8 cellular contexts compared by ENCODE assay signal in the genomic region with DNA sequence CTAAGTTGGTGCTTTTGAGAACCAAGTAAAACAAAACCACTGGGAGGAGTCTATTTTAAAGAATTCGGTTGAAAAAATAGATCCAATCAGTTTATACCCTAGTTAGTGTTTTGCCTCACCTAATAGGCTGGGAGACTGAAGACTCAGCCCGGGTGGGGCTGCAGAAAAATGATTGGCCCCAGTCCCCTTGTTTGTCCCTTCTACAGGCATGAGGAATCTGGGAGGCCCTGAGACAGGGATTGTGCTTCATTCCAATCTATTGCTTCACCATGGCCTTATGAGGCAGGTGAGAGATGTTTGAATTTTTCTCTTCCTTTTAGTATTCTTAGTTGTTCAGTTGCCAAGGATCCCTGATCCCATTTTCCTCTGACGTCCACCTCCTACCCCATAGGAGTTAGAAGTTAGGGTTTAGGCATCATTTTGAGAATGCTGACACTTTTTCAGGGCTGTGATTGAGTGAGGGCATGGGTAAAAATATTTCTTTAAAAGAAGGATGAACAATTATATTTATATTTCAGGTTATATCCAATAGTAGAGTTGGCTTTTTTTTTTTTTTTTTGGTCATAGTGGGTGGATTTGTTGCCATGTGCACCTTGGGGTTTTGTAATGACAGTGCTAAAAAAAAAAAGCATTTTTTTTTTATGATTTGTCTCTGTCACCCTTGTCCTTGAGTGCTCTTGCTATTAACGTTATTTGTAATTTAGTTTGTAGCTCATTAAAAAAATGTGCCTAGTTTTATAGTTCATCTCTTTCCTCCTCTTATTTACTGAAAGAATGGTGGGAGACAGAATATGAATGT. TPM values are rescaled to one million over a fixed set of nuclear protein-coding genes. Genes with fewer than 3 reads are reported as not detected.
DNase-seq lines count a peak whose midpoint lies in the region; ATAC-seq and TF ChIP-seq lines count a peak whose summit lies in the region.

No MANE protein-coding gene starts in this region.

- H4K8ac ChIP-seq in mesenchymal stem cell (ENCODE audit: low read length), result no peak overlapping the region

- no peak overlapping the region for H2BK15ac ChIP-seq in mesenchymal stem cell (ENCODE audit: low read depth, poor library complexity, severe bottlenecking)

- in situ Hi-C loops in brain microvascular endothelial cell (cut with HindIII; ENCODE audit: low pct_ligation_motif_present, low sequenced_read_pairs), result no loop called here

- ATAC-seq in left lobe of liver (no peak), HG03097 (IDR thresholded peaks at IDR 0.05; ENCODE audit: low FRiP score, unreplicated experiment) (no peak), HG03439 (IDR thresholded peaks at IDR 0.05; ENCODE audit: unreplicated experiment) (no peak)

- H3K27ac ChIP-seq in brain microvascular endothelial cell (peak overlapping the region; percentile 92), mesenchymal stem cell (ENCODE audit: low read length, poor library complexity, severe bottlenecking) (peak overlapping the region; percentile 84)

- no peak overlapping the region for H4K91ac ChIP-seq in mesenchymal stem cell (ENCODE audit: low read length)

- no peak overlapping the region for H2BK5ac ChIP-seq in mesenchymal stem cell (ENCODE audit: low read depth, low read length, poor library complexity, severe bottlenecking)

- H3K4me3 ChIP-seq in brain microvascular endothelial cell (ENCODE audit: low read depth, low read length) (peak overlapping the region; percentile 66), mesenchymal stem cell (ENCODE audit: insufficient read depth in 1 of 2, low read depth in 1 of 2, low read length in 2 of 2) (peak overlapping the region in 1 of 2 experiments; percentile 86)

- H3K4ac ChIP-seq in mesenchymal stem cell (ENCODE audit: low read depth in 1 of 2, low read length in 2 of 2), result no peak overlapping the region

- H2AK5ac ChIP-seq in mesenchymal stem cell (ENCODE audit: low read length, severe bottlenecking), result no peak overlapping the region

- H2BK12ac ChIP-seq in mesenchymal stem cell (ENCODE audit: low read length in 2 of 2), result no peak overlapping the region

- H3K9ac ChIP-seq in mesenchymal stem cell (ENCODE audit: low read length), result peak overlapping the region; percentile 91

- DNase-seq in AG08395 (ENCODE audit: low spot score), result peak; percentile 55
- peak; percentile 30 for DNase-seq in HT-29 (ENCODE audit: low spot score)
- DNase-seq in brain microvascular endothelial cell, result peak; percentile 46
- peak; percentile 37 for DNase-seq in mesenchymal stem cell
- DNase-seq in left lobe of liver (ENCODE audit: low spot score), result no peak
- no peak for DNase-seq in activated T-cell treated with anti-CD3 and anti-CD28 coated beads, Interleukin-2, amount 50 U/mL, for 1 hour

- H2AFZ ChIP-seq in mesenchymal stem cell (ENCODE audit: low read depth, low read length), result no peak overlapping the region

- H3K27me3 ChIP-seq in brain microvascular endothelial cell (replicated peaks) (no peaks in the 10 kb centered on the region), mesenchymal stem cell (ENCODE audit: control insufficient read depth in 1 of 2, insufficient read depth in 1 of 2, low read length in 2 of 2) (no peaks in the 10 kb centered on the region)

- no peak overlapping the region for H2BK120ac ChIP-seq in mesenchymal stem cell (ENCODE audit: low read depth, low read length)

- H3K36me3 ChIP-seq in brain microvascular endothelial cell (replicated peaks) (no peaks in the 10 kb centered on the region), mesenchymal stem cell (ENCODE audit: control insufficient read depth in 1 of 2, insufficient read depth in 2 of 2, low read depth in 1 of 2, low read length in 2 of 2) (peaks cover 14 to 16% of the 10 kb centered on the region in 2 experiments)

- WGBS in mesenchymal stem cell, result 83% methylated on average over 2 of the region's 4 CpGs

- H3K9me3 ChIP-seq in mesenchymal stem cell (ENCODE audit: control insufficient read depth, low read length), result no peaks in the 10 kb centered on the region

- H3K4me2 ChIP-seq in mesenchymal stem cell (ENCODE audit: low read length, poor library complexity, severe bottlenecking), result peak overlapping the region; percentile 79

- H3K18ac ChIP-seq in mesenchymal stem cell (ENCODE audit: low read depth in 1 of 2, low read length in 2 of 2), result no peak overlapping the region

- H3K4me1 ChIP-seq in mesenchymal stem cell (ENCODE audit: control insufficient read depth, insufficient read depth, low read depth, low read length), result peaks cover 2% of the 10 kb centered on the region

- H3K14ac ChIP-seq in mesenchymal stem cell (ENCODE audit: low read length in 2 of 2), result no peak overlapping the region

- H3K79me1 ChIP-seq in mesenchymal stem cell (replicated peaks; ENCODE audit: low read length, poor library complexity, severe bottlenecking), result peaks cover 25% of the 10 kb centered on the region

- peak overlapping the region in 1 of 2 experiments; percentile 50 for H3K23ac ChIP-seq in mesenchymal stem cell (ENCODE audit: low read length in 2 of 2)

- no peak for TF ChIP-seq CTCF in brain microvascular endothelial cell (IDR thresholded peaks at IDR 0.05; ENCODE audit: low read depth, low read length, missing control alignments)

RNA-seq across cellular contexts. Expression of gene RAB5B, which starts 1.6 kb away (rescaled TPM):
- total RNA-seq in HT-29 (2014; rRNA removed; shearing (Covaris generic)), result 32.1 and 35.0 TPM in 2 replicates
- polyA plus RNA-seq in mesenchymal stem cell (2013, experiment 1 of 2), result 108 TPM
- 107 TPM for polyA plus RNA-seq in mesenchymal stem cell (2013, experiment 2 of 2)
- total RNA-seq in left lobe of liver, result 46.5 TPM

RNA-seq across cellular contexts. Expression of gene CDK2, which starts 5.6 kb away (rescaled TPM):
- 46.8 and 49.4 TPM in 2 replicates for total RNA-seq in HT-29 (2014; rRNA removed; shearing (Covaris generic))
- 24.1 TPM for polyA plus RNA-seq in mesenchymal stem cell (2013, experiment 1 of 2)
- polyA plus RNA-seq in mesenchymal stem cell (2013, experiment 2 of 2), result 20.7 TPM
- total RNA-seq in left lobe of liver, result 11.0 TPM

RNA-seq across cellular contexts. Expression of gene PMEL, which starts 6.4 kb away (rescaled TPM):
- total RNA-seq in HT-29 (2014; rRNA removed; shearing (Covaris generic)), result 2.7 and 7.6 TPM in 2 replicates
- polyA plus RNA-seq in mesenchymal stem cell (2013, experiment 1 of 2), result 0.26 TPM
- 0.81 TPM for polyA plus RNA-seq in mesenchymal stem cell (2013, experiment 2 of 2)
- total RNA-seq in left lobe of liver, result 5.4 TPM

RNA-seq across cellular contexts. Expression of gene SUOX, which starts 24.8 kb away (rescaled TPM):
- total RNA-seq in HT-29 (2014; rRNA removed; shearing (Covaris generic)), result 18.1 and 21.8 TPM in 2 replicates
- 15.7 TPM for polyA plus RNA-seq in mesenchymal stem cell (2013, experiment 1 of 2)
- polyA plus RNA-seq in mesenchymal stem cell (2013, experiment 2 of 2), result 14.2 TPM
- 56.1 TPM for total RNA-seq in left lobe of liver

RNA-seq across cellular contexts. Expression of gene DGKA, which starts 41.3 kb away (rescaled TPM):
- total RNA-seq in HT-29 (2014; rRNA removed; shearing (Covaris generic)), result 5.5 and 5.9 TPM in 2 replicates
- polyA plus RNA-seq in mesenchymal stem cell (2013, experiment 1 of 2), result 32.7 TPM
- 33.5 TPM for polyA plus RNA-seq in mesenchymal stem cell (2013, experiment 2 of 2)
- total RNA-seq in left lobe of liver, result 4.9 TPM

Comparison
In these comparisons a context has a peak if more than half of its experiments do, and no peak if none do; other contexts are left out.
1. DNase-seq: peak in AG08395 (single experiment), HT-29 (single experiment), brain microvascular endothelial cell (single experiment) and mesenchymal stem cell (single experiment); none in left lobe of liver (single experiment) and activated T-cell treated with anti-CD3 and anti-CD28 coated beads, Interleukin-2, amount 50 U/mL, for 1 hour (single experiment).